22 cellular contexts compared by ENCODE assay signal in the genomic region with DNA sequence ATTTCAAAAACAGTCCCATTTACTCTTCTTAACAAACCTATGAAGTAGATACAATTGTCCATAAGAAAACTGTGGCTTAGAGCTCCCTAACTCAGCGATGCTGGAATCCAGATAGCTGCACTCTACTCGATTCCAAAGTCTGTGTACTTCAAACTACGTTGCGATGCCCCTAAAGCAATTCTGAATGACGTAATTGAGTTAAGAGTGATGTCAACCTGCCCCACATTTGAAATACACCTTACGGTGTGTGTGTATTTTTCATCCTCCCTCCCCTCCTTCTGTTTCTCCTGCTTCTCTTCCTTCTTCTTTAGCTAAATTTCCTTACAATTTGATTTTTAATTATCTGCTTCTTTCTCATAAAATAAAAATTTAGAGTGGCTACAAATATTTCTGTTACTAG.
"Had no signal": no experiment of that assay in that cellular context is flagged by ENCODE, and none has a peak within 500 bp of the region (broad histone marks: within the 10 kb centered on the region; RNA-seq: fewer than 3 reads in every experiment).

No MANE protein-coding gene starts in this region.

- H3K36me3 ChIP-seq: gastroesophageal sphincter, neutrophil, thoracic aorta, vagina had no signal

- H3K4me3 Mint-ChIP-seq: nephron; stimulated activated memory B cell treated with anti-CD40 and anti-IgM and Interleukin-4, amounts not matched to agents 10 μg/mL and 1 μg/mL and 100 μg/mL, for 72 hours; type B pancreatic cell had no signal

- H3K9me3 Mint-ChIP-seq: nephron; stimulated activated memory B cell treated with anti-CD40 and anti-IgM and Interleukin-4, amounts not matched to agents 10 μg/mL and 1 μg/mL and 100 μg/mL, for 72 hours; type B pancreatic cell had no signal

- H3K27me3 ChIP-seq: gastroesophageal sphincter, neutrophil, vagina had no signal

- H3K27ac ChIP-seq: epithelial cell of prostate, gastroesophageal sphincter, neutrophil, thoracic aorta, vagina, VCaP had no signal

- H3K4me3 ChIP-seq: gastroesophageal sphincter, thoracic aorta, vagina had no signal

- DNase-seq: activated CD4-positive, alpha-beta T cell treated with anti-CD3 and anti-CD28 coated beads, Interleukin-2, amount 50 U/mL, for 1 hour; activated CD8-positive, alpha-beta memory T cell treated with anti-CD3 and anti-CD28 coated beads for 24 hours; activated effector memory CD4-positive, alpha-beta T cell treated with anti-CD3 and anti-CD28 coated beads, Interleukin-2, amount 50 U/mL, for 16 hours; cortex of kidney; head of caudate nucleus; hypothalamus; left ventricle myocardium superior; mammary epithelial cell; midbrain; small intestine; stimulated activated CD4-positive, alpha-beta T cell treated with anti-CD3 and anti-CD28 coated beads, Interleukin-2, amount 100 ng/mL, for 24 hours had no signal

- H3K27me3 Mint-ChIP-seq: stimulated activated memory B cell treated with anti-CD40 and anti-IgM and Interleukin-4, amounts not matched to agents 10 μg/mL and 1 μg/mL and 100 μg/mL, for 72 hours; type B pancreatic cell had no signal

- H3K27ac Mint-ChIP-seq: nephron; stimulated activated memory B cell treated with anti-CD40 and anti-IgM and Interleukin-4, amounts not matched to agents 10 μg/mL and 1 μg/mL and 100 μg/mL, for 72 hours; type B pancreatic cell had no signal

- H3K4me1 Mint-ChIP-seq: nephron; stimulated activated memory B cell treated with anti-CD40 and anti-IgM and Interleukin-4, amounts not matched to agents 10 μg/mL and 1 μg/mL and 100 μg/mL, for 72 hours had no signal

- H3K36me3 Mint-ChIP-seq: stimulated activated memory B cell treated with anti-CD40 and anti-IgM and Interleukin-4, amounts not matched to agents 10 μg/mL and 1 μg/mL and 100 μg/mL, for 72 hours; type B pancreatic cell had no signal

- ATAC-seq: activated CD4-positive, CD25-positive, alpha-beta regulatory T cell treated with anti-CD3 and anti-CD28 coated beads, Interleukin-2, amount 50 U/mL, for 24 hours; gastroesophageal sphincter; left ventricle myocardium superior; sciatic nerve; stimulated activated memory B cell treated with anti-CD40 and anti-IgM and Interleukin-4, amounts not matched to agents 10 μg/mL and 1 μg/mL and 100 μg/mL, for 72 hours had no signal

- H3K9me3 ChIP-seq: gastroesophageal sphincter, neutrophil, thoracic aorta, vagina had no signal

- H3K4me1 ChIP-seq: gastroesophageal sphincter, vagina had no signal
